Comparison of ENCODE assay signal across 14 cellular contexts in genomic region chr12:49565119-49565955, GRCh38. TPM values are rescaled to one million over a fixed set of nuclear protein-coding genes. Genes with fewer than 3 reads are reported as not detected.
A peak's percentile ranks its signal among the peaks of the same experiment; 100 is the strongest.
DNase-seq lines count a peak whose midpoint lies in the region; ATAC-seq and TF ChIP-seq lines count a peak whose summit lies in the region.
"Had no signal": no experiment of that assay in that cellular context is flagged by ENCODE, and none has a peak within 500 bp of the region (broad histone marks: within the 10 kb centered on the region; RNA-seq: fewer than 3 reads in every experiment).

No MANE protein-coding gene starts in this region.

- H3K4me3 Mint-ChIP-seq in stimulated activated naive CD8-positive, alpha-beta T cell treated with anti-CD3 and anti-CD28 coated beads, Interleukin-15, amount 100 ng/mL, for 72 hours: peak overlapping the region; percentile 27 to 32
- peak overlapping the region in 9 of 10 donors; percentile 29 to 98 (median 63) for H3K4me3 Mint-ChIP-seq in naive thymus-derived CD8-positive, alpha-beta T cell

- POLR2A ChIA-PET in naive thymus-derived CD8-positive, alpha-beta T cell (lab: Charles Lee): interaction anchor here (0.6 kb wide), 1 partner anchor 57 kb away, joined by 3 read pairs; no protein-coding TSS in a partner anchor

- no peaks in the 10 kb centered on the region for H3K27me3 Mint-ChIP-seq in stimulated activated naive CD8-positive, alpha-beta T cell treated with anti-CD3 and anti-CD28 coated beads, Interleukin-15, amount 100 ng/mL, for 72 hours
- no peaks in the 10 kb centered on the region for H3K27me3 Mint-ChIP-seq in naive thymus-derived CD8-positive, alpha-beta T cell

- peak overlapping the region; percentile 24 to 91 for H3K27ac Mint-ChIP-seq in stimulated activated naive CD8-positive, alpha-beta T cell treated with anti-CD3 and anti-CD28 coated beads, Interleukin-15, amount 100 ng/mL, for 72 hours
- peak overlapping the region in 9 of 10 donors; percentile 19 to 90 (median 69) for H3K27ac Mint-ChIP-seq in naive thymus-derived CD8-positive, alpha-beta T cell

- no peak for TF ChIP-seq CTCF in dorsolateral prefrontal cortex (IDR thresholded peaks at IDR 0.05 in 54 of 56, conservative IDR thresholded peaks at IDR 0.05 in 2 of 56; ENCODE audit: low read depth in 1 of 56, partially characterized antibody in 56 of 56)

- H3K9me3 Mint-ChIP-seq in stimulated activated naive CD8-positive, alpha-beta T cell treated with anti-CD3 and anti-CD28 coated beads, Interleukin-15, amount 100 ng/mL, for 72 hours: no peaks in the 10 kb centered on the region
- H3K9me3 Mint-ChIP-seq in naive thymus-derived CD8-positive, alpha-beta T cell: no peaks in the 10 kb centered on the region

- peak overlapping the region in 58 of 59 donors; percentile 27 to 100 (median 92) for H3K27ac ChIP-seq in dorsolateral prefrontal cortex
- H3K27ac ChIP-seq: neutrophil had no signal

- peak overlapping the region in 14 of 59 donors; percentile 1 to 34 (median 8) for H3K4me3 ChIP-seq in dorsolateral prefrontal cortex

- no peak for ATAC-seq in stimulated activated naive CD8-positive, alpha-beta T cell treated with anti-CD3 and anti-CD28 coated beads, Interleukin-15, amount 100 ng/mL, for 72 hours
- ATAC-seq in stimulated activated naive CD8-positive, alpha-beta T cell treated with anti-CD3 and anti-CD28 coated beads, Interleukin-15, Interleukin-2, amounts not matched to agents 100 U/mL and 50 U/mL, for 24 hours: no peak
- ATAC-seq in naive thymus-derived CD8-positive, alpha-beta T cell: no peak
- ATAC-seq in HG03469 (IDR thresholded peaks at IDR 0.05; ENCODE audit: unreplicated experiment): no peak
- ATAC-seq in GM18868 (IDR thresholded peaks at IDR 0.05; ENCODE audit: unreplicated experiment): no peak
- ATAC-seq: left lobe of liver had no signal

- intact Hi-C loops in dorsolateral prefrontal cortex (cut with DNase I): loop anchor here in 1 of 2 donors (5.0 kb wide), 2 partner anchors 57 to 218 kb away; partner anchors contain the start of genes DNAJC22 and PRPF40B

- H3K4me1 Mint-ChIP-seq in stimulated activated naive CD8-positive, alpha-beta T cell treated with anti-CD3 and anti-CD28 coated beads, Interleukin-15, amount 100 ng/mL, for 72 hours: peaks cover 78% of the 10 kb centered on the region
- peaks cover 25 to 68% (median 63%) of the 10 kb centered on the region in 4 donors for H3K4me1 Mint-ChIP-seq in naive thymus-derived CD8-positive, alpha-beta T cell

- H3K27me3 ChIP-seq in dorsolateral prefrontal cortex: no peaks in the 10 kb centered on the region
- H3K27me3 ChIP-seq: neutrophil had no signal

- H3K36me3 Mint-ChIP-seq in naive thymus-derived CD8-positive, alpha-beta T cell: peaks cover 5 to 44% (median 11%) of the 10 kb centered on the region in 3 donors

- DNase-seq in stimulated activated naive CD8-positive, alpha-beta T cell treated with anti-CD3 and anti-CD28 coated beads, Interleukin-15, amount 100 ng/mL, for 72 hours: no peak
- no peak for DNase-seq in stimulated activated naive CD8-positive, alpha-beta T cell treated with anti-CD3 and anti-CD28 coated beads, Interleukin-15, Interleukin-2, amounts not matched to agents 100 U/mL and 50 U/mL, for 24 hours
- DNase-seq in dorsolateral prefrontal cortex: peak in 7 of 10 donors; percentile 51 to 86 (median 75)
- no peak for DNase-seq in naive thymus-derived CD8-positive, alpha-beta T cell
- no peak for DNase-seq in NCI-H82 treated with DMSO at 0.1 percent for 48 hours (lab: John Stamatoyannopoulos, UW; ENCODE audit: unreplicated experiment)
- DNase-seq in cerebellum (ENCODE audit: low spot score): no peak
- DNase-seq: Karpas-422; NCI-H187; NCI-H526 treated with DMSO at 0.1 percent for 48 hours; stimulated activated CD4-positive, alpha-beta T cell treated with anti-CD3 and anti-CD28 coated beads, Interleukin-15, amount 100 ng/mL, for 24 hours had no signal

RNA-seq across cellular contexts. Expression of gene MCRS1, which starts 2.6 kb away (rescaled TPM):
- total RNA-seq in dorsolateral prefrontal cortex (10 to 100 TPM; 42.9 to 84.1 (median 60.3) TPM), cerebellum (25.5 TPM)
- 10 to 100 TPM; 94.4 to 99.7 TPM for total RNA-seq in naive thymus-derived CD8-positive, alpha-beta T cell
- 10 to 100 TPM; 52.2 to 58.0 (median 56.0) TPM for polyA plus RNA-seq in naive thymus-derived CD8-positive, alpha-beta T cell

RNA-seq across cellular contexts. Expression of gene KCNH3, which starts 26.5 kb away (rescaled TPM):
- total RNA-seq in dorsolateral prefrontal cortex (100 to 1,000 TPM in 36 of 120 experiments, 10 to 100 TPM in 84; 31.1 to 139 (median 94.3) TPM), cerebellum (2.2 TPM)
- total RNA-seq in naive thymus-derived CD8-positive, alpha-beta T cell: 1 to 10 TPM; 7.1 to 8.5 TPM
- 1 to 10 TPM; 2.4 to 5.7 (median 3.4) TPM for polyA plus RNA-seq in naive thymus-derived CD8-positive, alpha-beta T cell

RNA-seq across cellular contexts. Expression of gene FAM186B, which starts 40.1 kb away (rescaled TPM):
- total RNA-seq in dorsolateral prefrontal cortex: 1 to 10 TPM in 1 of 120 experiments, under 1 TPM in 65, not detected in 54; 0.14 to 1.2 (median 0.31) TPM
- under 1 TPM; 0.31 to 0.33 TPM for total RNA-seq in naive thymus-derived CD8-positive, alpha-beta T cell
- polyA plus RNA-seq in naive thymus-derived CD8-positive, alpha-beta T cell: under 1 TPM in 1 of 3 donors, not detected in 2; 0.14 TPM
- total RNA-seq in cerebellum: 0.18 TPM

RNA-seq across cellular contexts. Expression of gene PRPF40B, which starts 58.0 kb away (rescaled TPM):
- 10 to 100 TPM; 31.6 to 78.4 (median 47.7) TPM for total RNA-seq in dorsolateral prefrontal cortex
- total RNA-seq in naive thymus-derived CD8-positive, alpha-beta T cell: 10 to 100 TPM; 13.6 to 16.7 TPM
- 1 to 10 TPM; 1.5 to 4.0 (median 2.3) TPM for polyA plus RNA-seq in naive thymus-derived CD8-positive, alpha-beta T cell
- 22.8 TPM for total RNA-seq in cerebellum

Comparison
In these comparisons a context has a peak if more than half of its experiments do, and no peak if none do; other contexts are left out.
1. DNase-seq: peak in dorsolateral prefrontal cortex (7 of 10); none in stimulated activated naive CD8-positive, alpha-beta T cell treated with anti-CD3 and anti-CD28 coated beads, Interleukin-15, amount 100 ng/mL, for 72 hours (0 of 2), stimulated activated naive CD8-positive, alpha-beta T cell treated with anti-CD3 and anti-CD28 coated beads, Interleukin-15, Interleukin-2, amounts not matched to agents 100 U/mL and 50 U/mL, for 24 hours (single experiment), naive thymus-derived CD8-positive, alpha-beta T cell (0 of 10), NCI-H82 treated with DMSO at 0.1 percent for 48 hours (single experiment) and cerebellum (single experiment).